27 cellular contexts compared by ENCODE assay signal in the genomic region with DNA sequence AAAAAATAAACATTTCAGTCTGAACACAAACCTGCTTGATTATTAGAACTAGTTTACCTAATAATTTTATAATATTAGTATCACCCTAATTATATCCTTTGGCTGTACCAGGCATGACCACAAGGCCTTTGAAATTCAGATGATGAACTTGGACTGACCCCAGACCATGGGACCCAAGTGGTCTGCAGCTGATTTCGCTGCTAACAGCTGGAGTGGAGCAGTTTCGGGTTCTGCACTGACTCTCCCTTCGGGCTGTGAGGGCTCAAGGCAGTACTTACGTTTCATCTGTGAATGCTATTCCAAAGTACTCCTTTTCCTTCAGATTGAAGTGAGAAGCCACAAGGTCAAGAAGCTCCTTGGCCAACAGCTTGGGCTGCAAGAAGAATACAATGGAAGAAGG.
"Had no signal": no experiment of that assay in that cellular context is flagged by ENCODE, and none has a peak within 500 bp of the region (broad histone marks: within the 10 kb centered on the region; RNA-seq: fewer than 3 reads in every experiment).

No MANE protein-coding gene starts in this region.

- DNase-seq: activated B cell treated with CpG ODN at 0.5 μM for 24 hours; activated CD4-positive, alpha-beta T cell treated with anti-CD3 and anti-CD28 coated beads for 1 hour; activated CD4-positive, alpha-beta T cell treated with anti-CD3 and anti-CD28 coated beads, Interleukin-2, amount 10 ng/mL, durations not matched to agents 24 days and 14 days; activated CD4-positive, alpha-beta T cell treated with anti-CD3 and anti-CD28 coated beads, Interleukin-2, amount 50 U/mL, for 48 hours; activated gamma-delta T cell treated with Interleukin-2 at 50 U/mL for 16 hours; activated naive CD4-positive, alpha-beta T cell treated with anti-CD3 and anti-CD28 coated beads, Interleukin-2, amount 10 ng/mL, durations not matched to agents 7 days and 5 days; activated naive CD8-positive, alpha-beta T cell treated with anti-CD3 and anti-CD28 coated beads for 36 hours; activated T-cell treated with anti-CD3 and anti-CD28 coated beads for 4 hours; activated T-cell treated with anti-CD3 and anti-CD28 coated beads, Interleukin-2, amount 50 U/mL, for 48 hours; brain microvascular endothelial cell; KG1; MV-4-11; NCI-H1092 treated with DMSO at 0.1 percent for 48 hours; NCI-H1417 treated with DMSO at 0.1 percent for 48 hours; NCI-H1694; NCI-H2029 treated with DMSO at 0.1 percent for 48 hours; NCI-H345; NCI-H510A; NCI-H526 treated with DMSO at 0.1 percent for 48 hours; PC-9; SHP77 treated with DMSO at 0.1 percent for 48 hours; T-cell; T-helper 2 cell; T1000 had no signal

- H3K4me2 ChIP-seq: PC-9 had no signal

- H3K36me3 ChIP-seq: cardiac muscle cell had no signal

- ATAC-seq: T-cell had no signal

- H3K4me3 ChIP-seq: cardiac muscle cell, PC-9, SK-N-MC had no signal

- H3K27ac ChIP-seq: brain microvascular endothelial cell, cardiac muscle cell, PC-9, SK-N-MC had no signal

- H3K27me3 ChIP-seq: brain microvascular endothelial cell, cardiac muscle cell had no signal

- H3K36me3 Mint-ChIP-seq: activated naive CD4-positive, alpha-beta T cell treated with anti-CD3 and anti-CD28 coated beads, Interleukin-2, amount 10 ng/mL, durations not matched to agents 7 days and 5 days; activated naive CD8-positive, alpha-beta T cell treated with anti-CD3 and anti-CD28 coated beads for 36 hours; T-cell had no signal

- H3K9me3 Mint-ChIP-seq: activated B cell treated with CpG ODN at 0.5 μM for 24 hours; activated CD4-positive, alpha-beta T cell treated with anti-CD3 and anti-CD28 coated beads, Interleukin-2, amount 10 ng/mL, durations not matched to agents 24 days and 14 days; activated naive CD8-positive, alpha-beta T cell treated with anti-CD3 and anti-CD28 coated beads for 36 hours; activated T-helper 2 cell treated with anti-CD3 and anti-CD28 coated beads, Interferon-gamma antibody, Interleukin-2, Interleukin-4, amounts not matched to agents 10 μg/mL and 5 μg/mL and 100 μg/mL, durations not matched to agents 14 hours and 24 hours and 36 hours; T-cell had no signal

- H3K27me3 Mint-ChIP-seq: T-cell had no signal

- H3K4me3 Mint-ChIP-seq: activated B cell treated with CpG ODN at 0.5 μM for 24 hours; activated CD4-positive, alpha-beta T cell treated with anti-CD3 and anti-CD28 coated beads, Interleukin-2, amount 10 ng/mL, durations not matched to agents 24 days and 14 days; activated naive CD4-positive, alpha-beta T cell treated with anti-CD3 and anti-CD28 coated beads, Interleukin-2, amount 10 ng/mL, durations not matched to agents 7 days and 5 days; activated naive CD8-positive, alpha-beta T cell treated with anti-CD3 and anti-CD28 coated beads for 36 hours; T-cell had no signal

- H3K27ac Mint-ChIP-seq: activated B cell treated with CpG ODN at 0.5 μM for 24 hours; activated CD4-positive, alpha-beta T cell treated with anti-CD3 and anti-CD28 coated beads, Interleukin-2, amount 10 ng/mL, durations not matched to agents 24 days and 14 days; activated naive CD4-positive, alpha-beta T cell treated with anti-CD3 and anti-CD28 coated beads, Interleukin-2, amount 10 ng/mL, durations not matched to agents 7 days and 5 days; activated naive CD8-positive, alpha-beta T cell treated with anti-CD3 and anti-CD28 coated beads for 36 hours; activated T-helper 2 cell treated with anti-CD3 and anti-CD28 coated beads, Interferon-gamma antibody, Interleukin-2, Interleukin-4, amounts not matched to agents 10 μg/mL and 5 μg/mL and 100 μg/mL, durations not matched to agents 14 hours and 24 hours and 36 hours; T-cell had no signal

- H2AFZ ChIP-seq: PC-9 had no signal
